In genomic region chr15:66927326-66928077, GRCh38 we compare ENCODE assay signal across 2 cellular contexts.
TF ChIP-seq lines count a peak whose summit lies in the region.

No MANE protein-coding gene starts in this region.

TF ChIP-seq in SK-N-SH treated with all-trans-retinoic acid at 6 μM for 48 hours, 23 proteins besides CTCF, POLR2A, EP300 and RAD21 (continued from another document):
- TF ChIP-seq, protein P1, sequence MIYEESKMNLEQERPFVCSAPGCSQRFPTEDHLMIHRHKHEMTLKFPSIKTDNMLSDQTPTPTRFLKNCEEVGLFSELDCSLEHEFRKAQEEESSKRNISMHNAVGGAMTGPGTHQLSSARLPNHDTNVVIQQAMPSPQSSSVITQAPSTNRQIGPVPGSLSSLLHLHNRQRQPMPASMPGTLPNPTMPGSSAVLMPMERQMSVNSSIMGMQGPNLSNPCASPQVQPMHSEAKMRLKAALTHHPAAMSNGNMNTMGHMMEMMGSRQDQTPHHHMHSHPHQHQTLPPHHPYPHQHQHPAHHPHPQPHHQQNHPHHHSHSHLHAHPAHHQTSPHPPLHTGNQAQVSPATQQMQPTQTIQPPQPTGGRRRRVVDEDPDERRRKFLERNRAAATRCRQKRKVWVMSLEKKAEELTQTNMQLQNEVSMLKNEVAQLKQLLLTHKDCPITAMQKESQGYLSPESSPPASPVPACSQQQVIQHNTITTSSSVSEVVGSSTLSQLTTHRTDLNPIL (CRISPR knock-in tag; IDR thresholded peaks at IDR 0.05; ENCODE audit: low read depth) = no peak
- TF ChIP-seq PPARA (CRISPR knock-in tag; IDR thresholded peaks at IDR 0.05; ENCODE audit: borderline replicate concordance) = no peak

TF ChIP-seq in SK-N-SH, 30 proteins besides CTCF, POLR2A, EP300 and RAD21 (continued from another document):
- TF ChIP-seq FOSL2 (IDR thresholded peaks at IDR 0.05; ENCODE audit: borderline replicate concordance, low read depth) = no peak
- TF ChIP-seq ELF1 (IDR thresholded peaks at IDR 0.05) = no peak
- no peak for TF ChIP-seq GATA2 (CRISPR knock-in tag; IDR thresholded peaks at IDR 0.05)
- TF ChIP-seq SMC3 (IDR thresholded peaks at IDR 0.05; ENCODE audit: low read depth, low read length) = no peak
- TF ChIP-seq, protein P2, sequence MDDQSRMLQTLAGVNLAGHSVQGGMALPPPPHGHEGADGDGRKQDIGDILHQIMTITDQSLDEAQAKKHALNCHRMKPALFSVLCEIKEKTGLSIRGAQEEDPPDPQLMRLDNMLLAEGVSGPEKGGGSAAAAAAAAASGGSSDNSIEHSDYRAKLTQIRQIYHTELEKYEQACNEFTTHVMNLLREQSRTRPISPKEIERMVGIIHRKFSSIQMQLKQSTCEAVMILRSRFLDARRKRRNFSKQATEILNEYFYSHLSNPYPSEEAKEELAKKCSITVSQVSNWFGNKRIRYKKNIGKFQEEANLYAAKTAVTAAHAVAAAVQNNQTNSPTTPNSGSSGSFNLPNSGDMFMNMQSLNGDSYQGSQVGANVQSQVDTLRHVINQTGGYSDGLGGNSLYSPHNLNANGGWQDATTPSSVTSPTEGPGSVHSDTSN (IDR thresholded peaks at IDR 0.05) = no peak
- no peak for TF ChIP-seq EZH2phosphoT487 (IDR thresholded peaks at IDR 0.05; ENCODE audit: borderline replicate concordance, low read depth)
